In genomic region chr10:131983780-131984179, GRCh38 we compare ENCODE assay signal across 11 cellular contexts. TPM values are rescaled to one million over a fixed set of nuclear protein-coding genes. Genes with fewer than 3 reads are reported as not detected.
DNase-seq lines count a peak whose midpoint lies in the region; ATAC-seq, FAIRE-seq and TF ChIP-seq lines count a peak whose summit lies in the region.
"Had no signal": no experiment of that assay in that cellular context is flagged by ENCODE, and none has a peak within 500 bp of the region (broad histone marks: within the 10 kb centered on the region; RNA-seq: fewer than 3 reads in every experiment).

No MANE protein-coding gene starts in this region.

- no peak for TF ChIP-seq POLR2A in lower leg skin (IDR thresholded peaks at IDR 0.05)

- H3K4me3 ChIP-seq in GM23338 = no peak overlapping the region
- H3K4me3 ChIP-seq in lower leg skin (ENCODE audit: low read depth, poor library complexity, severe bottlenecking) = no peak overlapping the region

- H3K27ac ChIP-seq in GM23338 (ENCODE audit: low read depth) = no peak overlapping the region

- peaks cover 15% of the 10 kb centered on the region for H4K20me1 ChIP-seq in GM23338 (replicated peaks; ENCODE audit: insufficient read depth)

- H3K79me2 ChIP-seq in GM23338 (replicated peaks; ENCODE audit: insufficient read depth) = peaks cover 13% of the 10 kb centered on the region

- peaks cover 18% of the 10 kb centered on the region for H3K4me1 Mint-ChIP-seq in stimulated activated naive CD8-positive, alpha-beta T cell treated with anti-CD3 and anti-CD28 coated beads, Interleukin-15, Interleukin-2, amounts not matched to agents 100 ng/mL and 50 ng/mL, for 24 hours (ENCODE audit: low read depth)
- H3K4me1 Mint-ChIP-seq in activated naive CD8-positive, alpha-beta T cell treated with anti-CD3 and anti-CD28 coated beads, Interleukin-2, amount 50 U/mL, for 24 hours = peaks cover 27% of the 10 kb centered on the region
- H3K4me1 Mint-ChIP-seq in GM23338 = peaks cover 17% of the 10 kb centered on the region

- FAIRE-seq in urothelium cell line (lab: Jason Lieb, UNC) = no peak

- peaks cover 55% of the 10 kb centered on the region for H3K27me3 ChIP-seq in GM23338 (ENCODE audit: insufficient read depth)

- H3K9me3 Mint-ChIP-seq in stimulated activated naive CD8-positive, alpha-beta T cell treated with anti-CD3 and anti-CD28 coated beads, Interleukin-15, Interleukin-2, amounts not matched to agents 100 ng/mL and 50 ng/mL, for 24 hours = no peaks in the 10 kb centered on the region
- no peaks in the 10 kb centered on the region for H3K9me3 Mint-ChIP-seq in activated naive CD8-positive, alpha-beta T cell treated with anti-CD3 and anti-CD28 coated beads, Interleukin-2, amount 50 U/mL, for 24 hours
- H3K9me3 Mint-ChIP-seq in GM23338 = peaks cover 29% of the 10 kb centered on the region; the same call in 2 of the 3 replicates
- H3K9me3 Mint-ChIP-seq: natural killer cell treated with Interleukin-12 subunit alpha and Interleukin-12 subunit beta and Interleukin-15 and Interleukin-18, amount 100 ng/mL, for 72 hours had no signal

- no peaks in the 10 kb centered on the region for H3K36me3 ChIP-seq in GM23338 (ENCODE audit: insufficient read depth)

- peaks cover 8% of the 10 kb centered on the region for H3K36me3 Mint-ChIP-seq in stimulated activated naive CD8-positive, alpha-beta T cell treated with anti-CD3 and anti-CD28 coated beads, Interleukin-15, Interleukin-2, amounts not matched to agents 100 ng/mL and 50 ng/mL, for 24 hours (ENCODE audit: low read depth)
- peaks cover 8% of the 10 kb centered on the region for H3K36me3 Mint-ChIP-seq in activated naive CD8-positive, alpha-beta T cell treated with anti-CD3 and anti-CD28 coated beads, Interleukin-2, amount 50 U/mL, for 24 hours (ENCODE audit: low read depth)
- H3K36me3 Mint-ChIP-seq in GM23338 (ENCODE audit: low read depth) = peaks cover 14% of the 10 kb centered on the region
- H3K36me3 Mint-ChIP-seq: natural killer cell treated with Interleukin-12 subunit alpha and Interleukin-12 subunit beta and Interleukin-15 and Interleukin-18, amount 100 ng/mL, for 72 hours had no signal

- no peaks in the 10 kb centered on the region for H3K27me3 Mint-ChIP-seq in stimulated activated naive CD8-positive, alpha-beta T cell treated with anti-CD3 and anti-CD28 coated beads, Interleukin-15, Interleukin-2, amounts not matched to agents 100 ng/mL and 50 ng/mL, for 24 hours
- peaks cover 3% of the 10 kb centered on the region for H3K27me3 Mint-ChIP-seq in activated naive CD8-positive, alpha-beta T cell treated with anti-CD3 and anti-CD28 coated beads, Interleukin-2, amount 50 U/mL, for 24 hours
- peaks cover 35% of the 10 kb centered on the region for H3K27me3 Mint-ChIP-seq in GM23338 (ENCODE audit: insufficient read depth, low read depth, poor library complexity)

- no peak overlapping the region for H3K27ac Mint-ChIP-seq in stimulated activated naive CD8-positive, alpha-beta T cell treated with anti-CD3 and anti-CD28 coated beads, Interleukin-15, Interleukin-2, amounts not matched to agents 100 ng/mL and 50 ng/mL, for 24 hours
- H3K27ac Mint-ChIP-seq in activated naive CD8-positive, alpha-beta T cell treated with anti-CD3 and anti-CD28 coated beads, Interleukin-2, amount 50 U/mL, for 24 hours = peak overlapping the region; percentile 20
- no peak overlapping the region for H3K27ac Mint-ChIP-seq in GM23338
- H3K27ac Mint-ChIP-seq: natural killer cell treated with Interleukin-12 subunit alpha and Interleukin-12 subunit beta and Interleukin-15 and Interleukin-18, amount 100 ng/mL, for 72 hours had no signal

- H3F3A ChIP-seq in GM23338 (replicated peaks; ENCODE audit: low read depth) = no peaks in the 10 kb centered on the region; the same call in 1 of the 2 replicates

- WGBS in lower leg skin, 2 donors = 71 to 76% methylated on average over 6 of the region's 6 CpGs

- ATAC-seq in stimulated activated naive CD8-positive, alpha-beta T cell treated with anti-CD3 and anti-CD28 coated beads, Interleukin-15, Interleukin-2, amounts not matched to agents 100 U/mL and 50 U/mL, for 24 hours = no peak
- no peak for ATAC-seq in activated naive CD8-positive, alpha-beta T cell treated with anti-CD3 and anti-CD28 coated beads, Interleukin-2, amount 50 U/mL, for 24 hours
- ATAC-seq in GM23338 = no peak
- ATAC-seq in GM18858 (IDR thresholded peaks at IDR 0.05; ENCODE audit: unreplicated experiment) = no peak
- ATAC-seq: natural killer cell treated with Interleukin-12 subunit alpha and Interleukin-12 subunit beta and Interleukin-15 and Interleukin-18, amount 100 ng/mL, for 72 hours had no signal

- H2AFZ ChIP-seq in GM23338 = no peak overlapping the region

- peaks cover 18% of the 10 kb centered on the region for H3K4me1 ChIP-seq in GM23338 (ENCODE audit: insufficient read depth)

- intact Hi-C loops in lower leg skin (cut with DNase I; ENCODE audit: low total_unique reads) = loop anchor here (10.0 kb wide), 1 partner anchor 79 kb away; the partner anchor contains the start of gene PPP2R2D

- no peaks in the 10 kb centered on the region for H3K9me2 ChIP-seq in GM23338 (ENCODE audit: insufficient read depth)

- TF ChIP-seq CTCF in GM23338 (conservative IDR thresholded peaks at IDR 0.05; ENCODE audit: low read depth in 2 of 2) = no peak
- no peak for TF ChIP-seq CTCF in lower leg skin (IDR thresholded peaks at IDR 0.05)

- DNase-seq in stimulated activated naive CD8-positive, alpha-beta T cell treated with anti-CD3 and anti-CD28 coated beads, Interleukin-15, Interleukin-2, amounts not matched to agents 100 U/mL and 50 U/mL, for 24 hours = no peak
- no peak for DNase-seq in activated naive CD8-positive, alpha-beta T cell treated with anti-CD3 and anti-CD28 coated beads, Interleukin-2, amount 50 U/mL, for 24 hours
- DNase-seq in hepatic stellate cell (ENCODE audit: low spot score) = peak; percentile 96
- peak; percentile 20 for DNase-seq in urothelium cell line (ENCODE audit: low spot score)
- DNase-seq in GM23338 (ENCODE audit: low spot score) = no peak
- DNase-seq in lower leg skin (ENCODE audit: low spot score in 2 of 2) = no peak
- DNase-seq: activated naive CD4-positive, alpha-beta T cell treated with Interleukin-2 at 50 U/mL for 16 hours; NCI-H524 had no signal

- H3K4me3 Mint-ChIP-seq in stimulated activated naive CD8-positive, alpha-beta T cell treated with anti-CD3 and anti-CD28 coated beads, Interleukin-15, Interleukin-2, amounts not matched to agents 100 ng/mL and 50 ng/mL, for 24 hours = peak overlapping the region; percentile 72
- H3K4me3 Mint-ChIP-seq in activated naive CD8-positive, alpha-beta T cell treated with anti-CD3 and anti-CD28 coated beads, Interleukin-2, amount 50 U/mL, for 24 hours = peak overlapping the region; percentile 72
- no peak overlapping the region for H3K4me3 Mint-ChIP-seq in GM23338

- no peak overlapping the region for H3K4me2 ChIP-seq in GM23338

TF ChIP-seq in GM23338, 12 proteins besides CTCF, POLR2A, EP300 and RAD21 (continues in another document):
- TF ChIP-seq REST (IDR thresholded peaks at IDR 0.05; ENCODE audit: unreplicated experiment) = no peak

RNA-seq across cellular contexts. Expression of gene BNIP3, which starts 2.1 kb away (rescaled TPM):
- total RNA-seq in GM23338 (2014; rRNA removed; shearing (Covaris generic)) = 48.8 and 75.0 TPM in 2 replicates
- polyA plus RNA-seq in GM23338 (2016; fragmentation: Nextera tagmentation; extraction: Ambion mirVana) = 41.1 and 46.3 TPM in 2 replicates
- total RNA-seq in lower leg skin = 100 to 1,000 TPM in 3 of 4 donors, 10 to 100 TPM in 1; 78.4 to 241 (median 168) TPM

Comparison
In these comparisons a context has a peak if more than half of its experiments do, and no peak if none do; other contexts are left out.
1. DNase-seq: peak in hepatic stellate cell (single experiment) and urothelium cell line (single experiment); none in stimulated activated naive CD8-positive, alpha-beta T cell treated with anti-CD3 and anti-CD28 coated beads, Interleukin-15, Interleukin-2, amounts not matched to agents 100 U/mL and 50 U/mL, for 24 hours (single experiment), activated naive CD8-positive, alpha-beta T cell treated with anti-CD3 and anti-CD28 coated beads, Interleukin-2, amount 50 U/mL, for 24 hours (single experiment), GM23338 (single experiment) and lower leg skin (0 of 2).